In the genomic region with DNA sequence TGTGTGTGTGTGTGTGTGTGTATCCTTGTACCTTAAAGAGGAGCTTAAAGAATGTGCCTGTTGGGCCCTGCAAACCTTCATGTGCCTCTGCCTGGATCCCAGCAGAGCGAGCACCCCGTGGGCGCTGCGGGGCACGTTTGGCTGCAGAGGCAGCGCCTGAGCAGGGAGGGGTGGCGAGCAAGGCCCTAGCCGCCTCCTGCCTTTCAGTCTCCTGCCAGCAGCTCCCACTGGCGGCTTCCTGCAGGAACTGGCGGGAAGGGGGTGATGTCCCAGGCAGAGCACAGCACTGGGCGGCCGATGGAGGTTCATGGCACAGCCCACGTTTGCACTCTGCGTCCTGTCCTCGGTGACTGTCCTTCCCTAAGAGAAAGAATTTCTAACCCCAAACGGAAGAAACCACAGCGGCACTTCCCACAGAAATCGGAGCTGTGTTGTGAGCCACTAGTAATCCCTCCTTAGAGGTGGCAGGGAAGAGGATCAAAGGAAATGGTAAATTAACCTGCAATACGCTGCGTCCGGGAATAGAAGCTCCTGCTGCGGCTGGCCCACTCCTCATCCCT, we compare ENCODE assay signal across 9 cellular contexts. TPM values are rescaled to one million over a fixed set of nuclear protein-coding genes. Genes with fewer than 3 reads are reported as not detected.
DNase-seq lines count a peak whose midpoint lies in the region; ATAC-seq, FAIRE-seq and TF ChIP-seq lines count a peak whose summit lies in the region.
"Had no signal": no experiment of that assay in that cellular context is flagged by ENCODE, and none has a peak within 500 bp of the region (broad histone marks: within the 10 kb centered on the region; RNA-seq: fewer than 3 reads in every experiment).

No MANE protein-coding gene starts in this region.

- intact Hi-C loops in K562 (cut with micrococcal nuclease): no loop called here

- no peak for TF ChIP-seq EP300 in K562 (IDR thresholded peaks at IDR 0.05; ENCODE audit: low read length)

- peaks cover 11 to 23% (median 17%) of the 10 kb centered on the region in 3 donors for H3K4me1 Mint-ChIP-seq in T-cell

- no peak overlapping the region for H3K4me3 ChIP-seq in K562

- no peaks in the 10 kb centered on the region for H3K9me3 ChIP-seq in K562 (replicated peaks; ENCODE audit: control insufficient read depth, insufficient read depth, low read depth, low read length)
- H3K9me3 ChIP-seq: neutrophil had no signal

- no peak overlapping the region for H2AFZ ChIP-seq in K562 (ENCODE audit: low read depth, low read length)

- POLR2A ChIA-PET in K562 (lab: Yijun Ruan, JAX) (interaction anchor here (0.6 kb wide), 1 partner anchor 19 kb away, joined by 4 read pairs; no protein-coding TSS in a partner anchor), T-cell (lab: Charles Lee) (no interaction called here)

- H3K79me2 ChIP-seq in K562 (ENCODE audit: control insufficient read depth, insufficient read depth, low read length): peaks cover 20% of the 10 kb centered on the region

- H3K27ac Mint-ChIP-seq in T-cell: no peak overlapping the region

- H3K27me3 Mint-ChIP-seq in T-cell: peaks cover 0 to 7% of the 10 kb centered on the region in 2 donors

- no peak overlapping the region for H3K4me2 ChIP-seq in K562 (ENCODE audit: insufficient read depth, low read length)

- BruUV-seq in K562 (replicated peaks; lab: Mats Ljungman, UMichigan): no TSS peak

- H3K9ac ChIP-seq in K562 (ENCODE audit: insufficient read depth in 1 of 2, low read depth in 2 of 2, low read length in 2 of 2): no peak overlapping the region

- DNase-seq in NCI-H524 (lab: John Stamatoyannopoulos, UW): peak; percentile 46 to 77
- DNase-seq in NCI-H524 treated with DMSO at 0.1 percent for 48 hours (lab: John Stamatoyannopoulos, UW): no peak
- DNase-seq in K562 (ENCODE audit: extremely low read depth in 1 of 4, low spot score in 3 of 4): peak in 2 of 4 experiments; percentile 18
- peak; percentile 45 for DNase-seq in inferior parietal cortex (ENCODE audit: extremely low spot score)
- DNase-seq in superior temporal gyrus (ENCODE audit: extremely low spot score): peak; percentile 35
- no peak for DNase-seq in amniotic stem cell (lab: John Stamatoyannopoulos, UW)
- no peak for DNase-seq in H4 (ENCODE audit: low spot score)
- no peak for DNase-seq in T-cell

- no peak overlapping the region for H3K4me3 Mint-ChIP-seq in T-cell

- 0 out of 3 replicates have a peak, but pooled peaks have one; percentile 6 for ATAC-seq in K562
- no peak for ATAC-seq in T-cell (replicated peaks in 1 of 4)

- no peak for TF ChIP-seq POLR2A in K562 (conservative IDR thresholded peaks at IDR 0.05)

- H3K9me1 ChIP-seq in K562 (ENCODE audit: control insufficient read depth, insufficient read depth, low read length): no peaks in the 10 kb centered on the region

- H3K9me3 Mint-ChIP-seq in T-cell: peaks cover 0 to 7% (median 0%) of the 10 kb centered on the region in 3 donors

- peak in 1 of 2 experiments; percentile 28; a peak in 1 of 4 replicates for TF ChIP-seq RAD21 in K562 (CRISPR knock-in tag; conservative IDR thresholded peaks at IDR 0.05 in 1 of 2, IDR thresholded peaks at IDR 0.05 in 1 of 2)

- H3K27me3 ChIP-seq in K562 (ENCODE audit: control insufficient read depth in 2 of 2, insufficient read depth in 2 of 2, low read length in 2 of 2): no peaks in the 10 kb centered on the region

- H3K36me3 Mint-ChIP-seq in T-cell: no peaks in the 10 kb centered on the region

- no peak for FAIRE-seq in K562 (lab: Jason Lieb, UNC)

- no peak overlapping the region for H3K27ac ChIP-seq in K562 (ENCODE audit: extremely low read depth, low read depth, low read length)
- H3K27ac ChIP-seq: neutrophil had no signal

- in situ Hi-C loops in K562 (cut with MboI): loop anchor here (5.0 kb wide), 1 partner anchor 53 kb away; no protein-coding TSS in a partner anchor

- H3K4me1 ChIP-seq in K562 (replicated peaks in 1 of 2; ENCODE audit: control insufficient read depth in 2 of 2, insufficient read depth in 2 of 2, low read length in 2 of 2): peaks cover 2 to 35% of the 10 kb centered on the region in 2 experiments; a peak in 3 of 5 replicates

- no peaks in the 10 kb centered on the region for H4K20me1 ChIP-seq in K562 (replicated peaks; ENCODE audit: control insufficient read depth, insufficient read depth, low read length)

- 72% methylated on average over 10 of the region's 22 CpGs for WGBS in K562 (ENCODE audit: insufficient coverage, low coverage, missing lambda C conversion rate)

- H3K36me3 ChIP-seq in K562 (ENCODE audit: control insufficient read depth, insufficient read depth, low read length): peaks cover 8% of the 10 kb centered on the region; the same call in 1 of the 3 replicates
- H3K36me3 ChIP-seq: neutrophil had no signal

- TF ChIP-seq CTCF in K562 (IDR thresholded peaks at IDR 0.05 in 2 of 3, conservative IDR thresholded peaks at IDR 0.05 in 1 of 3; ENCODE audit: insufficient read depth in 2 of 3, low read depth in 1 of 3, low read length in 3 of 3): peak in 2 of 3 experiments; percentile 42 to 48; a peak in 3 of 6 replicates

- CTCF ChIA-PET in K562 (lab: Yijun Ruan, JAX; ENCODE audit: low intra/inter-chr PET ratio): no interaction called here
- CTCF ChIA-PET in T-cell (lab: Charles Lee): interaction anchor here in 1 of 2 donors (0.5 to 1.3 kb wide), 3 partner anchors 14 to 52 kb away, joined by 3 to 6 read pairs (median 3); no protein-coding TSS in a partner anchor

RNA-seq across cellular contexts. Expression of a gene that starts 19.8 kb away (rescaled TPM):
- 3.2 and 14.3 TPM in 2 replicates for total RNA-seq in K562 (2011; cell fraction: chromatin; rRNA removed; ENCODE audit: low replicate concordance)
- 17.5 and 19.2 TPM in 2 replicates for total RNA-seq in K562 (2011; cell fraction: nucleolus; rRNA removed)
- total RNA-seq in K562 (2011; cell fraction: nucleoplasm; rRNA removed): 7.6 and 8.4 TPM in 2 replicates
- total RNA-seq in K562 (2014; rRNA removed): 5.5 and 7.2 TPM in 2 replicates
- 1.4 and 1.5 TPM in 2 replicates for total RNA-seq in K562 (2014; rRNA removed; fragmentation: Illumina TruSeq; extraction: Trizol)
- 5.1 TPM in 2 replicates for total RNA-seq in K562 (2015; rRNA removed; fragmentation: Illumina TruSeq; extraction: Trizol)
- total RNA-seq in K562 (2021): 7.4 and 8.5 TPM in 2 replicates
- polyA plus RNA-seq in K562 (2011; rRNA removed): 2.2 and 2.4 TPM in 2 replicates
- 3.5 and 9.0 TPM in 2 replicates for polyA plus RNA-seq in K562 (2011; cell fraction: cytosol; rRNA removed)
- 3.6 and 6.6 TPM in 2 replicates for polyA plus RNA-seq in K562 (2011; cell fraction: nucleus; rRNA removed)
- polyA plus RNA-seq in K562 (2012): 4.5 and 5.8 TPM in 2 replicates
- polyA plus RNA-seq in K562 (2014; fragmentation: Illumina TruSeq; extraction: Trizol): 2.4 and 4.5 TPM in 2 replicates
- polyA plus RNA-seq in K562 (2014; fragmentation: Nextera tagmentation; extraction: Ambion mirVana): under 1 TPM; 0.03 to 0.08 TPM
- polyA plus RNA-seq in K562 (2014; rRNA removed): 2.9 and 3.7 TPM in 2 replicates
- 2.9 and 4.9 TPM in 2 replicates for polyA minus RNA-seq in K562 (2011; rRNA and poly(A)+ RNA removed)
- polyA minus RNA-seq in K562 (2011; cell fraction: cytosol; rRNA and poly(A)+ RNA removed): 6.0 and 8.7 TPM in 2 replicates
- 12.0 and 13.1 TPM in 2 replicates for polyA minus RNA-seq in K562 (2011; cell fraction: nucleus; rRNA and poly(A)+ RNA removed)
- total RNA-seq in H4 (2014; rRNA removed; shearing (Covaris generic)): 0.83 and 2.9 TPM in 2 replicates
- 10 to 100 TPM in 1 of 5 donors, 1 to 10 TPM in 4; 3.5 to 10.5 (median 9.4) TPM for total RNA-seq in T-cell

RNA-seq across cellular contexts. Expression of a gene that starts 25.2 kb away (rescaled TPM):
- total RNA-seq in K562 (2011; cell fraction: chromatin; rRNA removed; ENCODE audit: low replicate concordance): 90.8 and 209 TPM in 2 replicates
- 135 and 136 TPM in 2 replicates for total RNA-seq in K562 (2011; cell fraction: nucleolus; rRNA removed)
- 81.8 and 88.4 TPM in 2 replicates for total RNA-seq in K562 (2011; cell fraction: nucleoplasm; rRNA removed)
- total RNA-seq in K562 (2014; rRNA removed): 80.1 and 91.2 TPM in 2 replicates
- 25.9 and 37.5 TPM in 2 replicates for total RNA-seq in K562 (2014; rRNA removed; fragmentation: Illumina TruSeq; extraction: Trizol)
- total RNA-seq in K562 (2015; rRNA removed; fragmentation: Illumina TruSeq; extraction: Trizol): 74.5 and 75.1 TPM in 2 replicates
- total RNA-seq in K562 (2021): 117 and 132 TPM in 2 replicates
- 71.8 and 79.3 TPM in 2 replicates for polyA plus RNA-seq in K562 (2011; rRNA removed)
- polyA plus RNA-seq in K562 (2011; cell fraction: cytosol; rRNA removed): 96.5 and 143 TPM in 2 replicates
- polyA plus RNA-seq in K562 (2011; cell fraction: nucleus; rRNA removed): 217 and 312 TPM in 2 replicates
- polyA plus RNA-seq in K562 (2012): 86.9 and 120 TPM in 2 replicates
- polyA plus RNA-seq in K562 (2014; fragmentation: Illumina TruSeq; extraction: Trizol): 82.0 and 89.7 TPM in 2 replicates
- polyA plus RNA-seq in K562 (2014; fragmentation: Nextera tagmentation; extraction: Ambion mirVana): 1 to 10 TPM in 1 of 2 experiments, under 1 TPM in 1; 0.49 to 1.3 TPM
- 106 TPM in 2 replicates for polyA plus RNA-seq in K562 (2014; rRNA removed)
- 41.9 and 67.3 TPM in 2 replicates for polyA minus RNA-seq in K562 (2011; rRNA and poly(A)+ RNA removed)
- polyA minus RNA-seq in K562 (2011; cell fraction: cytosol; rRNA and poly(A)+ RNA removed): 64.3 and 80.4 TPM in 2 replicates
- 29.8 and 38.1 TPM in 2 replicates for polyA minus RNA-seq in K562 (2011; cell fraction: nucleus; rRNA and poly(A)+ RNA removed)
- 86.5 and 127 TPM in 2 replicates for total RNA-seq in H4 (2014; rRNA removed; shearing (Covaris generic))
- total RNA-seq in T-cell: 100 to 1,000 TPM in 2 of 5 donors, 10 to 100 TPM in 3; 68.4 to 113 (median 99.7) TPM

RNA-seq across cellular contexts. Expression of a gene that starts 44.3 kb away (rescaled TPM):
- 12.4 and 32.4 TPM in 2 replicates for total RNA-seq in K562 (2011; cell fraction: chromatin; rRNA removed; ENCODE audit: low replicate concordance)
- 19.7 and 19.8 TPM in 2 replicates for total RNA-seq in K562 (2011; cell fraction: nucleolus; rRNA removed)
- total RNA-seq in K562 (2011; cell fraction: nucleoplasm; rRNA removed): 9.8 and 13.9 TPM in 2 replicates
- total RNA-seq in K562 (2014; rRNA removed) (3.6 and 4.8 TPM in 2 replicates), K562 (2014; rRNA removed; fragmentation: Illumina TruSeq; extraction: Trizol) (0.99 and 1.2 TPM in 2 replicates), K562 (2015; rRNA removed; fragmentation: Illumina TruSeq; extraction: Trizol) (2.9 and 3.5 TPM in 2 replicates), K562 (2021) (7.5 and 10.2 TPM in 2 replicates), T-cell (10 to 100 TPM in 1 of 5 donors, 1 to 10 TPM in 4; 2.8 to 11.2 (median 6.9) TPM)
- polyA plus RNA-seq in K562 (2011; rRNA removed) (2.2 and 2.7 TPM in 2 replicates), K562 (2014; fragmentation: Illumina TruSeq; extraction: Trizol) (1.7 and 4.1 TPM in 2 replicates), K562 (2014; fragmentation: Nextera tagmentation; extraction: Ambion mirVana) (under 1 TPM; 0.01 to 0.03 TPM), K562 (2014; rRNA removed) (7.6 and 8.9 TPM in 2 replicates)
- polyA plus RNA-seq in K562 (2011; cell fraction: cytosol; rRNA removed): 2.4 and 6.4 TPM in 2 replicates
- polyA plus RNA-seq in K562 (2011; cell fraction: nucleus; rRNA removed): 10.4 and 24.0 TPM in 2 replicates
- polyA plus RNA-seq in K562 (2012): 5.5 and 6.7 TPM in 2 replicates
- 0.72 and 1.6 TPM in 2 replicates for polyA minus RNA-seq in K562 (2011; rRNA and poly(A)+ RNA removed)
- 1.9 and 2.7 TPM in 2 replicates for polyA minus RNA-seq in K562 (2011; cell fraction: cytosol; rRNA and poly(A)+ RNA removed)
- polyA minus RNA-seq in K562 (2011; cell fraction: nucleus; rRNA and poly(A)+ RNA removed): 3.1 and 3.4 TPM in 2 replicates
- total RNA-seq in H4 (2014; rRNA removed; shearing (Covaris generic)): 3.5 and 5.2 TPM in 2 replicates

Comparison
In these comparisons a context has a peak if more than half of its experiments do, and no peak if none do; other contexts are left out.
1. DNase-seq: peak in NCI-H524 (2 of 2), inferior parietal cortex (single experiment) and superior temporal gyrus (single experiment); none in NCI-H524 treated with DMSO at 0.1 percent for 48 hours (single experiment), amniotic stem cell (single experiment), H4 (single experiment) and T-cell (0 of 34).